ENCODE assay signal across 29 cellular contexts in the genomic region with DNA sequence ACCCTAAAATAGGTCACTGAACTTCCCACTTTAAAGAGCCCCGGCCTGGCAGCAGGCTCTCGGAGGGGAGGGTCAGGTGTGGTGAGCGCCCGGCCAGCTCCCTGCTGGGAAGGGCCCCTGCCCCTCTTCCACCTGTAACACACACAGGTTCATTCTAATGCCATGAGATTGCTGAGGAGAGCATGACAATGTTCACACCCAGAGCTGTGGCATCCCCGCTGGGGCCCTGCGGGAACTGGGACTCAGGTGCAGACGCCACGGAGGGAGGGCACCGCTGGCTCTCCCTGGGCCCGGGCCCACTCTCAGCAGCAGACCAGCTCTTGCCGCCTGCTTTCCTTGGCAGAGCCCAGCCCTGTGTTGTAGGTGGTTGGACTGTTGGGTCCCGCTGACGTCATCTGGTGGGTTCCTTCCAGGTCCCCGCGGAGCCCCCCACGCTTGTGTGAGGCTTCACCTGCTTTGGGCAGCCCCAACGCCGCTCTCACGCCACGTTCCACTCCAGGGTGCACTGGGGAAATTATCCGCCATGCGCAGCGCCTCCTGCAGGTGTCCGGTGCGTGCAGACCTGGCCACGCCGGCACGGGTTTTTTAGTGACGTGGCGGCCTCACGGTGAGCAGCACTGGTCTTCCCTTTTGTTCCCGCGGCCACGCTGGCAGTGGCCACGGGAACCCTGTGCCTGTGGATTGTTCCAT. TPM values are rescaled to one million over a fixed set of nuclear protein-coding genes. Genes with fewer than 3 reads are reported as not detected.
DNase-seq lines count a peak whose midpoint lies in the region; ATAC-seq and TF ChIP-seq lines count a peak whose summit lies in the region.
"Had no signal": no experiment of that assay in that cellular context is flagged by ENCODE, and none has a peak within 500 bp of the region (broad histone marks: within the 10 kb centered on the region; RNA-seq: fewer than 3 reads in every experiment).

No MANE protein-coding gene starts in this region.

- no peaks in the 10 kb centered on the region for H3K9me2 ChIP-seq in GM23338 (ENCODE audit: insufficient read depth)
- H3K9me2 ChIP-seq in PC-3 (replicated peaks; ENCODE audit: low read length), result no peaks in the 10 kb centered on the region

- H2AFZ ChIP-seq in GM23338 (no peak overlapping the region), PC-3 (ENCODE audit: low read length) (no peak overlapping the region)

- H3K4me3 ChIP-seq in GM23338 (no peak overlapping the region), PC-3 (ENCODE audit: low read length) (no peak overlapping the region), left lung (no peak overlapping the region), testis (no peak overlapping the region)
- H3K4me3 ChIP-seq: gastrocnemius medialis, lung, ovary, thoracic aorta, uterus had no signal

- CTCF ChIA-PET in PC-3 (lab: Charles Lee), result no interaction called here
- CTCF ChIA-PET in activated naive CD4-positive, alpha-beta T cell treated with anti-CD3 and anti-CD28 coated beads, Interleukin-2, amount 10 ng/mL, durations not matched to agents 7 days and 5 days (lab: Charles Lee), result no interaction called here

- peaks cover 16% of the 10 kb centered on the region for H3K36me3 Mint-ChIP-seq in GM23338 (ENCODE audit: low read depth)
- peaks cover 53% of the 10 kb centered on the region for H3K36me3 Mint-ChIP-seq in activated naive CD4-positive, alpha-beta T cell treated with anti-CD3 and anti-CD28 coated beads, Interleukin-2, amount 10 ng/mL, durations not matched to agents 7 days and 5 days

- WGBS in testis, 2 donors, result 94 to 95% methylated on average over 12 to 29 of the region's 35 CpGs

- no peaks in the 10 kb centered on the region for H3K4me1 Mint-ChIP-seq in GM23338
- peaks cover 3% of the 10 kb centered on the region for H3K4me1 Mint-ChIP-seq in activated naive CD4-positive, alpha-beta T cell treated with anti-CD3 and anti-CD28 coated beads, Interleukin-2, amount 10 ng/mL, durations not matched to agents 7 days and 5 days
- H3K4me1 Mint-ChIP-seq: activated naive CD8-positive, alpha-beta T cell treated with anti-CD3 and anti-CD28 coated beads, Interleukin-2, amount 50 U/mL, for 24 hours had no signal

- no peak overlapping the region for H3K27ac Mint-ChIP-seq in GM23338
- no peak overlapping the region for H3K27ac Mint-ChIP-seq in activated naive CD4-positive, alpha-beta T cell treated with anti-CD3 and anti-CD28 coated beads, Interleukin-2, amount 10 ng/mL, durations not matched to agents 7 days and 5 days
- H3K27ac Mint-ChIP-seq: activated naive CD8-positive, alpha-beta T cell treated with anti-CD3 and anti-CD28 coated beads, Interleukin-2, amount 50 U/mL, for 24 hours; natural killer cell treated with Interleukin-12 subunit alpha and Interleukin-12 subunit beta and Interleukin-15 and Interleukin-18, amount 100 ng/mL, for 72 hours had no signal

- H3K27me3 Mint-ChIP-seq in GM23338 (ENCODE audit: insufficient read depth, low read depth, poor library complexity), result peaks cover 6% of the 10 kb centered on the region
- no peaks in the 10 kb centered on the region for H3K27me3 Mint-ChIP-seq in activated naive CD4-positive, alpha-beta T cell treated with anti-CD3 and anti-CD28 coated beads, Interleukin-2, amount 10 ng/mL, durations not matched to agents 7 days and 5 days
- H3K27me3 Mint-ChIP-seq: activated naive CD8-positive, alpha-beta T cell treated with anti-CD3 and anti-CD28 coated beads, Interleukin-2, amount 50 U/mL, for 24 hours; natural killer cell treated with Interleukin-12 subunit alpha and Interleukin-12 subunit beta and Interleukin-15 and Interleukin-18, amount 100 ng/mL, for 72 hours had no signal

- H3K4me1 ChIP-seq in GM23338 (ENCODE audit: insufficient read depth) (no peaks in the 10 kb centered on the region), PC-3 (ENCODE audit: insufficient read depth, low read length) (no peaks in the 10 kb centered on the region), left lung (no peaks in the 10 kb centered on the region), testis (no peaks in the 10 kb centered on the region)
- H3K4me1 ChIP-seq: gastrocnemius medialis, uterus had no signal

- TF ChIP-seq POLR2A in testis (IDR thresholded peaks at IDR 0.05), result no peak

- DNase-seq in GM23338 (ENCODE audit: low spot score) (no peak), PC-3 (no peak), left lung (peak; percentile 27 to 72), testis (peak; percentile 10), NK-92 (lab: John Stamatoyannopoulos, UW; ENCODE audit: unreplicated experiment) (no peak), amniotic stem cell (lab: John Stamatoyannopoulos, UW) (no peak)
- no peak for DNase-seq in activated naive CD4-positive, alpha-beta T cell treated with anti-CD3 and anti-CD28 coated beads, Interleukin-2, amount 10 ng/mL, durations not matched to agents 7 days and 5 days
- DNase-seq: activated CD4-positive, alpha-beta T cell treated with anti-CD3 and anti-CD28 coated beads for 48 hours; activated CD8-positive, alpha-beta memory T cell treated with anti-CD3 and anti-CD28 coated beads for 24 hours; activated gamma-delta T cell; activated naive CD8-positive, alpha-beta T cell treated with anti-CD3 and anti-CD28 coated beads, Interleukin-2, amount 50 U/mL, for 24 hours; activated T-cell treated with anti-CD3 and anti-CD28 coated beads for 4 hours; gastrocnemius medialis; H7; NCI-H146; NCI-H345; NCI-H69; ovary; retina; small intestine; stimulated activated naive CD8-positive, alpha-beta T cell treated with anti-CD3 and anti-CD28 coated beads, Interleukin-15, Interleukin-2, amounts not matched to agents 100 U/mL and 50 U/mL, for 24 hours; SW 1271; T-helper 9 cell; uterus had no signal

- H3K4me2 ChIP-seq in GM23338 (no peak overlapping the region), PC-3 (ENCODE audit: low read length) (no peak overlapping the region)

- no peaks in the 10 kb centered on the region; the same call in 2 of the 3 replicates for H3K9me3 Mint-ChIP-seq in GM23338
- no peaks in the 10 kb centered on the region for H3K9me3 Mint-ChIP-seq in activated naive CD4-positive, alpha-beta T cell treated with anti-CD3 and anti-CD28 coated beads, Interleukin-2, amount 10 ng/mL, durations not matched to agents 7 days and 5 days
- H3K9me3 Mint-ChIP-seq: natural killer cell treated with Interleukin-12 subunit alpha and Interleukin-12 subunit beta and Interleukin-15 and Interleukin-18, amount 100 ng/mL, for 72 hours had no signal

- no peaks in the 10 kb centered on the region for H3K36me3 ChIP-seq in GM23338 (ENCODE audit: insufficient read depth)
- 0 out of 2 replicates have a peak, but pooled peaks cover 2% of the 10 kb centered on the region for H3K36me3 ChIP-seq in PC-3 (ENCODE audit: low read depth, low read length)
- H3K36me3 ChIP-seq in left lung, result peaks cover 0 to 62% of the 10 kb centered on the region in 2 donors
- H3K36me3 ChIP-seq in testis (ENCODE audit: low read depth, missing control alignments), result no peaks in the 10 kb centered on the region
- H3K36me3 ChIP-seq: ovary, uterus had no signal

- ATAC-seq in GM23338 (peak; percentile 21; the same call in 1 of the 3 replicates), PC-3 (no peak), left lung (no peak)
- ATAC-seq: activated naive CD8-positive, alpha-beta T cell treated with anti-CD3 and anti-CD28 coated beads, Interleukin-2, amount 50 U/mL, for 24 hours; gastrocnemius medialis; natural killer cell treated with Interleukin-12 subunit alpha and Interleukin-12 subunit beta and Interleukin-15 and Interleukin-18, amount 100 ng/mL, for 72 hours; stimulated activated naive CD8-positive, alpha-beta T cell treated with anti-CD3 and anti-CD28 coated beads, Interleukin-15, Interleukin-2, amounts not matched to agents 100 U/mL and 50 U/mL, for 24 hours had no signal

- TF ChIP-seq CTCF in GM23338 (conservative IDR thresholded peaks at IDR 0.05; ENCODE audit: low read depth in 2 of 2) (peak; percentile 14 to 30; a peak in 2 of 4 replicates), PC-3 (conservative IDR thresholded peaks at IDR 0.05; ENCODE audit: low read depth, low read length) (0 out of 2 replicates have a peak, but pooled peaks have one; percentile 11), left lung (IDR thresholded peaks at IDR 0.05) (no peak), testis (IDR thresholded peaks at IDR 0.05) (no peak)

- intact Hi-C loops in PC-3 (cut with micrococcal nuclease), result no loop called here
- intact Hi-C loops in left lung (cut with DNase I), result no loop called here
- intact Hi-C loops in testis (cut with DNase I; ENCODE audit: low total_unique reads), result no loop called here

- POLR2A ChIA-PET in PC-3 (lab: Charles Lee; ENCODE audit: unreplicated experiment), result no interaction called here

- no peak overlapping the region for H3K9ac ChIP-seq in PC-3 (ENCODE audit: low read length)

- H3K79me2 ChIP-seq in GM23338 (replicated peaks; ENCODE audit: insufficient read depth) (no peaks in the 10 kb centered on the region), PC-3 (ENCODE audit: low read length) (no peaks in the 10 kb centered on the region)

- no peaks in the 10 kb centered on the region for H3K27me3 ChIP-seq in GM23338 (ENCODE audit: insufficient read depth)
- no peaks in the 10 kb centered on the region for H3K27me3 ChIP-seq in PC-3 (ENCODE audit: low read length)
- no peaks in the 10 kb centered on the region for H3K27me3 ChIP-seq in left lung
- H3K27me3 ChIP-seq in testis, result no peaks in the 10 kb centered on the region
- H3K27me3 ChIP-seq: gastrocnemius medialis, ovary, uterus had no signal

- no peak overlapping the region for H3K27ac ChIP-seq in GM23338 (ENCODE audit: low read depth)
- no peak overlapping the region for H3K27ac ChIP-seq in PC-3 (ENCODE audit: low read length)
- no peak overlapping the region for H3K27ac ChIP-seq in left lung
- no peak overlapping the region for H3K27ac ChIP-seq in testis
- H3K27ac ChIP-seq: gastrocnemius medialis, ovary, thoracic aorta, uterus had no signal

- BruUV-seq in PC-3 (replicated peaks; lab: Mats Ljungman, UMichigan), result no TSS peak

- H3F3A ChIP-seq in GM23338 (replicated peaks; ENCODE audit: low read depth) (0 out of 2 replicates have a peak, but pooled peaks cover 5% of the 10 kb centered on the region), PC-3 (ENCODE audit: low read length, unreplicated experiment) (no peaks in the 10 kb centered on the region)

- H4K20me1 ChIP-seq in GM23338 (replicated peaks; ENCODE audit: insufficient read depth), result peaks cover 11% of the 10 kb centered on the region
- H4K20me1 ChIP-seq in PC-3 (ENCODE audit: low read length), result no peaks in the 10 kb centered on the region

- H3K4me3 Mint-ChIP-seq in GM23338, result no peak overlapping the region
- H3K4me3 Mint-ChIP-seq in activated naive CD4-positive, alpha-beta T cell treated with anti-CD3 and anti-CD28 coated beads, Interleukin-2, amount 10 ng/mL, durations not matched to agents 7 days and 5 days, result no peak overlapping the region
- H3K4me3 Mint-ChIP-seq: activated naive CD8-positive, alpha-beta T cell treated with anti-CD3 and anti-CD28 coated beads, Interleukin-2, amount 50 U/mL, for 24 hours; natural killer cell treated with Interleukin-12 subunit alpha and Interleukin-12 subunit beta and Interleukin-15 and Interleukin-18, amount 100 ng/mL, for 72 hours had no signal

- no peaks in the 10 kb centered on the region for H3K9me3 ChIP-seq in PC-3 (ENCODE audit: low read length)
- peaks cover 0 to 11% of the 10 kb centered on the region in 2 donors for H3K9me3 ChIP-seq in left lung
- no peaks in the 10 kb centered on the region for H3K9me3 ChIP-seq in testis
- H3K9me3 ChIP-seq: gastrocnemius medialis, ovary, thoracic aorta, uterus had no signal

RNA-seq across cellular contexts. Expression of a gene that starts 50.4 kb away (rescaled TPM):
- 0.52 TPM in 1 of 2 replicates, not detected in the other for total RNA-seq in GM23338 (2014; rRNA removed; shearing (Covaris generic))
- 0.13 TPM in 1 of 2 replicates, not detected in the other for polyA plus RNA-seq in GM23338 (2016; fragmentation: Nextera tagmentation; extraction: Ambion mirVana)
- total RNA-seq in PC-3 (2014; rRNA removed), result not detected in 2 replicates
- 1 to 10 TPM in 1 of 2 donors, under 1 TPM in 1; 0.20 to 1.1 TPM for total RNA-seq in left lung
- total RNA-seq in testis, result 1 to 10 TPM; 7.2 to 7.6 TPM
- polyA plus RNA-seq in testis (ENCODE audit: insufficient read depth, low read depth, low replicate concordance), result 0.50 TPM
- total RNA-seq: mucosa of gallbladder; natural killer cell treated with Interleukin-12 subunit alpha and Interleukin-12 subunit beta and Interleukin-15 and Interleukin-18, amount 100 ng/mL, for 72 hours had no signal
- polyA plus RNA-seq: BJ had no signal

Comparison
In these comparisons a context has a peak if more than half of its experiments do, and no peak if none do; other contexts are left out.
1. DNase-seq: peak in left lung (2 of 2) and testis (single experiment); none in GM23338 (single experiment), PC-3 (single experiment), NK-92 (single experiment), amniotic stem cell (single experiment) and activated naive CD4-positive, alpha-beta T cell treated with anti-CD3 and anti-CD28 coated beads, Interleukin-2, amount 10 ng/mL, durations not matched to agents 7 days and 5 days (single experiment).
2. CTCF ChIP-seq: peak in GM23338 (2 of 2) and PC-3 (single experiment); none in left lung (0 of 2) and testis (0 of 3).